ENCODE assay signal across 36 cellular contexts in the genomic region with DNA sequence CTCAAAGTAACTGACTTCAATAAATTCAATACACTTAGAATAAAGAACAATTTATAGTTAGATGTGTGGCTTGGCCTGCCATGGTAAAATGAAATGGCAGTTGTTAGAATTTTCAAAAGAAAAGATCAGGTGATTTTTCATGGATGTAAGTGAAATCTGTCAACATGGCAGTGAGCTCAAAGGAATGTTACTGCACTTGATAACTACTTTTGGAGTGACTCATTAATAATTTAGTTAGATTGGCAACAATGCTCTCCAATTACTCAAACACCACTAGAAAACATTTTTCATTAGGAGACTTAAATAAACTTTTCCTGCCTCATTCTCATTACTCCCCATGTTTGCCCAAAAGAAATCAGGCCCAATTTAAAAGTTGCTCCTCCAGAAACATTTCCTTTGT.
"Had no signal": no experiment of that assay in that cellular context is flagged by ENCODE, and none has a peak within 500 bp of the region (broad histone marks: within the 10 kb centered on the region; RNA-seq: fewer than 3 reads in every experiment).

No MANE protein-coding gene starts in this region.

- H3K4me3 ChIP-seq: adrenal gland, body of pancreas, cardiac muscle cell, colonic mucosa, esophagus muscularis mucosa, gastrocnemius medialis, heart left ventricle had no signal

- H3K27ac ChIP-seq: adrenal gland, body of pancreas, cardiac muscle cell, colonic mucosa, esophagus muscularis mucosa, foreskin keratinocyte, gastrocnemius medialis, heart left ventricle had no signal

- H3K9me3 ChIP-seq: adrenal gland, body of pancreas, colonic mucosa, esophagus muscularis mucosa, gastrocnemius medialis, heart left ventricle had no signal

- H3K9me3 Mint-ChIP-seq: activated CD4-positive, alpha-beta memory T cell treated with anti-CD3 and anti-CD28 coated beads for 36 hours; activated CD4-positive, alpha-beta T cell treated with anti-CD3 and anti-CD28 coated beads, Interleukin-2, amount 10 ng/mL, durations not matched to agents 24 days and 14 days; activated naive CD4-positive, alpha-beta T cell treated with anti-CD3 and anti-CD28 coated beads for 36 hours; activated naive CD4-positive, alpha-beta T cell treated with anti-CD3 and anti-CD28 coated beads, Interleukin-2, amount 50 U/mL, for 24 hours; activated naive CD8-positive, alpha-beta T cell treated with anti-CD3 and anti-CD28 coated beads for 36 hours; activated naive CD8-positive, alpha-beta T cell treated with anti-CD3 and anti-CD28 coated beads, Interleukin-2, amount 50 U/mL, for 24 hours; activated T-helper 1 cell treated with anti-CD3 and anti-CD28 coated beads, Interleukin-12 subunit alpha, Interleukin-12 subunit beta, Interleukin-2, Interleukin-4 antibody, amounts not matched to agents 30 ng/mL and 10 ng/mL and 1 ng/mL, durations not matched to agents 14 hours and 24 hours and 36 hours; activated T-helper 2 cell treated with anti-CD3 and anti-CD28 coated beads, Interferon-gamma antibody, Interleukin-2, Interleukin-4, amounts not matched to agents 10 μg/mL and 5 μg/mL and 100 μg/mL, durations not matched to agents 14 hours and 24 hours and 36 hours; T-helper 2 cell treated with Interferon-gamma antibody and Interleukin-4, amounts not matched to agents 5 μg/mL and 100 μg/mL, for 36 hours had no signal

- ATAC-seq: activated CD4-positive, alpha-beta T cell treated with anti-CD3 and anti-CD28 coated beads for 36 hours; activated CD8-positive, alpha-beta memory T cell treated with anti-CD3 and anti-CD28 coated beads, Interleukin-2, amount 10 ng/mL, durations not matched to agents 7 days and 5 days; activated CD8-positive, alpha-beta T cell treated with anti-CD3 and anti-CD28 coated beads, Interleukin-2, amount 10 ng/mL, durations not matched to agents 7 days and 5 days; activated naive CD8-positive, alpha-beta T cell treated with anti-CD3 and anti-CD28 coated beads, Interleukin-2, amount 50 U/mL, for 24 hours; body of pancreas; foreskin keratinocyte; gastrocnemius medialis; heart left ventricle; T-helper 17 cell had no signal

- H3K4me1 ChIP-seq: adrenal gland, body of pancreas, colonic mucosa, esophagus muscularis mucosa, gastrocnemius medialis, heart left ventricle had no signal

- DNase-seq: activated CD4-positive, alpha-beta memory T cell treated with anti-CD3 and anti-CD28 coated beads for 36 hours; activated CD4-positive, alpha-beta T cell treated with anti-CD3 and anti-CD28 coated beads for 36 hours; activated CD4-positive, alpha-beta T cell treated with anti-CD3 and anti-CD28 coated beads, Interleukin-2, amount 10 ng/mL, durations not matched to agents 24 days and 14 days; activated CD4-positive, CD25-positive, alpha-beta regulatory T cell; activated CD4-positive, CD25-positive, alpha-beta regulatory T cell treated with anti-CD3 and anti-CD28 coated beads, Interleukin-2, amount 50 U/mL, for 72 hours; activated CD8-positive, alpha-beta memory T cell treated with anti-CD3 and anti-CD28 coated beads, Interleukin-2, amount 10 ng/mL, durations not matched to agents 7 days and 5 days; activated CD8-positive, alpha-beta memory T cell treated with anti-CD3 and anti-CD28 coated beads, Interleukin-2, amount 50 U/mL, for 4 hours; activated CD8-positive, alpha-beta T cell treated with anti-CD3 and anti-CD28 coated beads, Interleukin-2, amount 10 ng/mL, durations not matched to agents 7 days and 5 days; activated effector memory CD4-positive, alpha-beta T cell treated with anti-CD3 and anti-CD28 coated beads, Interleukin-2, amount 50 U/mL, for 16 hours; activated naive CD4-positive, alpha-beta T cell treated with anti-CD3 and anti-CD28 coated beads for 36 hours; activated naive CD8-positive, alpha-beta T cell treated with anti-CD3 and anti-CD28 coated beads for 36 hours; activated naive CD8-positive, alpha-beta T cell treated with anti-CD3 and anti-CD28 coated beads, Interleukin-2, amount 50 U/mL, for 24 hours; activated T-cell treated with anti-CD3 and anti-CD28 coated beads, Interleukin-2, amount 50 U/mL, for 1 hour; activated T-cell treated with anti-CD3 and anti-CD28 coated beads, Interleukin-2, amount 50 U/mL, for 48 hours; adrenal gland; amygdala; aorta; body of pancreas; central memory CD4-positive, alpha-beta T cell; cerebellar nuclear complex; colonic mucosa; effector CD8-positive, alpha-beta T cell; erythroblast; foreskin keratinocyte; gastrocnemius medialis; glutamatergic neuron; heart left ventricle; T-helper 1 cell; T-helper 17 cell; T1000 had no signal

- H3K27me3 ChIP-seq: adrenal gland, body of pancreas, cardiac muscle cell, colonic mucosa, esophagus muscularis mucosa, foreskin keratinocyte, gastrocnemius medialis, heart left ventricle had no signal

- H3K4me3 Mint-ChIP-seq: activated CD4-positive, alpha-beta memory T cell treated with anti-CD3 and anti-CD28 coated beads for 36 hours; activated CD4-positive, alpha-beta T cell treated with anti-CD3 and anti-CD28 coated beads for 36 hours; activated CD4-positive, alpha-beta T cell treated with anti-CD3 and anti-CD28 coated beads, Interleukin-2, amount 10 ng/mL, durations not matched to agents 24 days and 14 days; activated CD8-positive, alpha-beta memory T cell treated with anti-CD3 and anti-CD28 coated beads, Interleukin-2, amount 10 ng/mL, durations not matched to agents 7 days and 5 days; activated CD8-positive, alpha-beta T cell treated with anti-CD3 and anti-CD28 coated beads, Interleukin-2, amount 10 ng/mL, durations not matched to agents 7 days and 5 days; activated naive CD4-positive, alpha-beta T cell treated with anti-CD3 and anti-CD28 coated beads for 36 hours; activated naive CD4-positive, alpha-beta T cell treated with anti-CD3 and anti-CD28 coated beads, Interleukin-2, amount 50 U/mL, for 24 hours; activated naive CD8-positive, alpha-beta T cell treated with anti-CD3 and anti-CD28 coated beads for 36 hours; activated naive CD8-positive, alpha-beta T cell treated with anti-CD3 and anti-CD28 coated beads, Interleukin-2, amount 50 U/mL, for 24 hours; activated T-helper 1 cell treated with anti-CD3 and anti-CD28 coated beads, Interleukin-12 subunit alpha, Interleukin-12 subunit beta, Interleukin-2, Interleukin-4 antibody, amounts not matched to agents 30 ng/mL and 10 ng/mL and 1 ng/mL, durations not matched to agents 14 hours and 24 hours and 36 hours; T-helper 17 cell; T-helper 2 cell treated with Interferon-gamma antibody and Interleukin-4, amounts not matched to agents 5 μg/mL and 100 μg/mL, for 36 hours had no signal

- H3K27me3 Mint-ChIP-seq: activated CD4-positive, alpha-beta memory T cell treated with anti-CD3 and anti-CD28 coated beads for 36 hours; activated CD4-positive, alpha-beta T cell treated with anti-CD3 and anti-CD28 coated beads for 36 hours; activated CD4-positive, alpha-beta T cell treated with anti-CD3 and anti-CD28 coated beads, Interleukin-2, amount 10 ng/mL, durations not matched to agents 24 days and 14 days; activated CD8-positive, alpha-beta memory T cell treated with anti-CD3 and anti-CD28 coated beads, Interleukin-2, amount 10 ng/mL, durations not matched to agents 7 days and 5 days; activated naive CD4-positive, alpha-beta T cell treated with anti-CD3 and anti-CD28 coated beads, Interleukin-2, amount 50 U/mL, for 24 hours; activated naive CD8-positive, alpha-beta T cell treated with anti-CD3 and anti-CD28 coated beads for 36 hours; activated naive CD8-positive, alpha-beta T cell treated with anti-CD3 and anti-CD28 coated beads, Interleukin-2, amount 50 U/mL, for 24 hours; T-helper 17 cell had no signal

- H3K4me1 Mint-ChIP-seq: activated CD4-positive, alpha-beta T cell treated with anti-CD3 and anti-CD28 coated beads for 36 hours; activated CD4-positive, alpha-beta T cell treated with anti-CD3 and anti-CD28 coated beads, Interleukin-2, amount 10 ng/mL, durations not matched to agents 24 days and 14 days; activated CD8-positive, alpha-beta memory T cell treated with anti-CD3 and anti-CD28 coated beads, Interleukin-2, amount 10 ng/mL, durations not matched to agents 7 days and 5 days; activated naive CD4-positive, alpha-beta T cell treated with anti-CD3 and anti-CD28 coated beads, Interleukin-2, amount 50 U/mL, for 24 hours; activated naive CD8-positive, alpha-beta T cell treated with anti-CD3 and anti-CD28 coated beads for 36 hours; activated naive CD8-positive, alpha-beta T cell treated with anti-CD3 and anti-CD28 coated beads, Interleukin-2, amount 50 U/mL, for 24 hours; T-helper 17 cell had no signal

- H3K27ac Mint-ChIP-seq: activated CD4-positive, alpha-beta memory T cell treated with anti-CD3 and anti-CD28 coated beads for 36 hours; activated CD4-positive, alpha-beta T cell treated with anti-CD3 and anti-CD28 coated beads for 36 hours; activated CD4-positive, alpha-beta T cell treated with anti-CD3 and anti-CD28 coated beads, Interleukin-2, amount 10 ng/mL, durations not matched to agents 24 days and 14 days; activated CD8-positive, alpha-beta memory T cell treated with anti-CD3 and anti-CD28 coated beads, Interleukin-2, amount 10 ng/mL, durations not matched to agents 7 days and 5 days; activated CD8-positive, alpha-beta T cell treated with anti-CD3 and anti-CD28 coated beads, Interleukin-2, amount 10 ng/mL, durations not matched to agents 7 days and 5 days; activated naive CD4-positive, alpha-beta T cell treated with anti-CD3 and anti-CD28 coated beads for 36 hours; activated naive CD4-positive, alpha-beta T cell treated with anti-CD3 and anti-CD28 coated beads, Interleukin-2, amount 50 U/mL, for 24 hours; activated naive CD8-positive, alpha-beta T cell treated with anti-CD3 and anti-CD28 coated beads for 36 hours; activated naive CD8-positive, alpha-beta T cell treated with anti-CD3 and anti-CD28 coated beads, Interleukin-2, amount 50 U/mL, for 24 hours; activated T-helper 1 cell treated with anti-CD3 and anti-CD28 coated beads, Interleukin-12 subunit alpha, Interleukin-12 subunit beta, Interleukin-2, Interleukin-4 antibody, amounts not matched to agents 30 ng/mL and 10 ng/mL and 1 ng/mL, durations not matched to agents 14 hours and 24 hours and 36 hours; activated T-helper 2 cell treated with anti-CD3 and anti-CD28 coated beads, Interferon-gamma antibody, Interleukin-2, Interleukin-4, amounts not matched to agents 10 μg/mL and 5 μg/mL and 100 μg/mL, durations not matched to agents 14 hours and 24 hours and 36 hours; T-helper 17 cell; T-helper 2 cell treated with Interferon-gamma antibody and Interleukin-4, amounts not matched to agents 5 μg/mL and 100 μg/mL, for 36 hours had no signal

- H3K36me3 ChIP-seq: adrenal gland, cardiac muscle cell, colonic mucosa, esophagus muscularis mucosa, gastrocnemius medialis, heart left ventricle had no signal
